24 cellular contexts compared by ENCODE assay signal in the genomic region with DNA sequence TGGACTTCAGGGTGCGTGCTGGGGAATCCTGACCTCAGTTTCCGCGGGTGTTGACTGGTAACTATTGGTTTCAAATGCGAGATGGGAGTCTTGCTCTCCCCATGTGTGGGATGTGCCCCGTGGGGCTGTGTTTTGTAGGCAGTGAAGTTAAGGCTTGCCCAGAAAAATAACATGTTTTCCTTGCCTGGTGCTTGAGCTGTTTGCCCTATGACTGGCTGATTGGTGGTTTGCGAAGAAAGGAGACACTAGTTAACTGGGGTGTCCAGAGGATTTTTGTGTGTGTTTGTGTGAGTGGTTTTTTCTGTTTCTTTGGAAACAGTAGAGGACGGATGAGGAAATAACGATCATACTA.
DNase-seq lines count a peak whose midpoint lies in the region; ATAC-seq, FAIRE-seq and TF ChIP-seq lines count a peak whose summit lies in the region.
"Had no signal": no experiment of that assay in that cellular context is flagged by ENCODE, and none has a peak within 500 bp of the region (broad histone marks: within the 10 kb centered on the region; RNA-seq: fewer than 3 reads in every experiment).

No MANE protein-coding gene starts in this region.

- no peaks in the 10 kb centered on the region for H3K27me3 ChIP-seq in astrocyte (ENCODE audit: insufficient read depth, low read length)
- H3K27me3 ChIP-seq in neural progenitor cell = no peaks in the 10 kb centered on the region
- no peaks in the 10 kb centered on the region for H3K27me3 ChIP-seq in prostate gland (replicated peaks; ENCODE audit: insufficient read depth)
- H3K27me3 ChIP-seq: sigmoid colon had no signal

- peaks cover 5% of the 10 kb centered on the region for H4K20me1 ChIP-seq in astrocyte (ENCODE audit: insufficient read depth, low read length)
- H4K20me1 ChIP-seq in neural progenitor cell (ENCODE audit: low read depth) = no peaks in the 10 kb centered on the region

- peaks cover 1% of the 10 kb centered on the region for H3F3A ChIP-seq in neural progenitor cell (ENCODE audit: low read depth)

- H3K36me3 ChIP-seq in astrocyte (ENCODE audit: insufficient read depth, low read length) (no peaks in the 10 kb centered on the region), neural progenitor cell (no peaks in the 10 kb centered on the region), prostate gland (no peaks in the 10 kb centered on the region)
- H3K36me3 ChIP-seq: lower lobe of right lung, sigmoid colon had no signal

- H3K36me3 Mint-ChIP-seq in astrocyte (ENCODE audit: low read depth, unreplicated experiment) (no peaks in the 10 kb centered on the region), neural progenitor cell (no peaks in the 10 kb centered on the region), type B pancreatic cell (no peaks in the 10 kb centered on the region)
- H3K36me3 Mint-ChIP-seq in T-helper 2 cell treated with Interferon-gamma antibody and Interleukin-4, amounts not matched to agents 5 μg/mL and 100 μg/mL, for 36 hours (ENCODE audit: low read depth) = no peaks in the 10 kb centered on the region
- H3K36me3 Mint-ChIP-seq: CD8-positive, alpha-beta memory T cell; stimulated activated effector memory CD8-positive, alpha-beta T cell treated with anti-CD3 and anti-CD28 coated beads, Interleukin-12 subunit alpha, Interleukin-12 subunit beta, amount 100 ng/mL, for 72 hours had no signal

- H3K4me3 ChIP-seq in astrocyte (ENCODE audit: insufficient read depth, low read depth, low read length) (no peak overlapping the region), neural progenitor cell (no peak overlapping the region), prostate gland (no peak overlapping the region)
- H3K4me3 ChIP-seq: lower lobe of right lung, sigmoid colon had no signal

- TF ChIP-seq POLR2A in prostate gland (IDR thresholded peaks at IDR 0.05) = no peak

- H3K9ac ChIP-seq in astrocyte (ENCODE audit: low read length) = no peak overlapping the region
- no peak overlapping the region for H3K9ac ChIP-seq in neural progenitor cell

- peak overlapping the region; percentile 50 for H3K27ac Mint-ChIP-seq in astrocyte (ENCODE audit: unreplicated experiment)
- H3K27ac Mint-ChIP-seq in neural progenitor cell = no peak overlapping the region
- no peak overlapping the region for H3K27ac Mint-ChIP-seq in type B pancreatic cell
- H3K27ac Mint-ChIP-seq in T-helper 2 cell treated with Interferon-gamma antibody and Interleukin-4, amounts not matched to agents 5 μg/mL and 100 μg/mL, for 36 hours = no peak overlapping the region
- H3K27ac Mint-ChIP-seq: activated CD8-positive, alpha-beta T cell treated with anti-CD3 and anti-CD28 coated beads for 36 hours; CD8-positive, alpha-beta memory T cell; stimulated activated effector memory CD8-positive, alpha-beta T cell treated with anti-CD3 and anti-CD28 coated beads, Interleukin-12 subunit alpha, Interleukin-12 subunit beta, amount 100 ng/mL, for 72 hours had no signal

- no peak for FAIRE-seq in astrocyte (lab: Jason Lieb, UNC)
- FAIRE-seq: GM12892 had no signal

- no peaks in the 10 kb centered on the region for H3K9me3 Mint-ChIP-seq in astrocyte (ENCODE audit: unreplicated experiment)
- no peaks in the 10 kb centered on the region for H3K9me3 Mint-ChIP-seq in neural progenitor cell
- H3K9me3 Mint-ChIP-seq in type B pancreatic cell = no peaks in the 10 kb centered on the region
- no peaks in the 10 kb centered on the region for H3K9me3 Mint-ChIP-seq in T-helper 2 cell treated with Interferon-gamma antibody and Interleukin-4, amounts not matched to agents 5 μg/mL and 100 μg/mL, for 36 hours
- H3K9me3 Mint-ChIP-seq: activated CD8-positive, alpha-beta T cell treated with anti-CD3 and anti-CD28 coated beads for 36 hours had no signal

- 85% methylated on average over 8 of the region's 8 CpGs for WGBS in prostate gland

- no peak overlapping the region for H3K27ac ChIP-seq in astrocyte (ENCODE audit: low read depth, low read length)
- no peak overlapping the region for H3K27ac ChIP-seq in neural progenitor cell
- H3K27ac ChIP-seq in prostate gland = no peak overlapping the region
- H3K27ac ChIP-seq: lower lobe of right lung had no signal

- peaks cover 9% of the 10 kb centered on the region for H3K4me1 ChIP-seq in astrocyte (ENCODE audit: insufficient read depth, low read length)
- H3K4me1 ChIP-seq in neural progenitor cell = peaks cover 16% of the 10 kb centered on the region
- no peaks in the 10 kb centered on the region for H3K4me1 ChIP-seq in prostate gland (replicated peaks)
- H3K4me1 ChIP-seq: lower lobe of right lung, sigmoid colon had no signal

- H3K4me2 ChIP-seq in astrocyte (ENCODE audit: low read length) (no peak overlapping the region), neural progenitor cell (no peak overlapping the region)

- no peaks in the 10 kb centered on the region for H3K9me3 ChIP-seq in astrocyte (ENCODE audit: insufficient read depth, low read depth, low read length)
- H3K9me3 ChIP-seq in neural progenitor cell (ENCODE audit: low read depth) = no peaks in the 10 kb centered on the region
- no peaks in the 10 kb centered on the region for H3K9me3 ChIP-seq in prostate gland
- H3K9me3 ChIP-seq: lower lobe of right lung, sigmoid colon had no signal

- ATAC-seq in Right ventricle myocardium superior (ENCODE audit: poor library complexity) = peak; percentile 55
- ATAC-seq: activated CD8-positive, alpha-beta T cell treated with anti-CD3 and anti-CD28 coated beads for 36 hours; stimulated activated effector memory CD8-positive, alpha-beta T cell treated with anti-CD3 and anti-CD28 coated beads, Interleukin-12 subunit alpha, Interleukin-12 subunit beta, amount 100 ng/mL, for 72 hours had no signal

- H3K4me3 Mint-ChIP-seq in astrocyte (ENCODE audit: unreplicated experiment) (no peak overlapping the region), neural progenitor cell (no peak overlapping the region), type B pancreatic cell (peak overlapping the region; percentile 3)
- no peak overlapping the region for H3K4me3 Mint-ChIP-seq in T-helper 2 cell treated with Interferon-gamma antibody and Interleukin-4, amounts not matched to agents 5 μg/mL and 100 μg/mL, for 36 hours
- H3K4me3 Mint-ChIP-seq: activated CD8-positive, alpha-beta T cell treated with anti-CD3 and anti-CD28 coated beads for 36 hours; CD8-positive, alpha-beta memory T cell; stimulated activated effector memory CD8-positive, alpha-beta T cell treated with anti-CD3 and anti-CD28 coated beads, Interleukin-12 subunit alpha, Interleukin-12 subunit beta, amount 100 ng/mL, for 72 hours had no signal

- H2AFZ ChIP-seq in astrocyte (ENCODE audit: low read depth, low read length) = no peak overlapping the region
- H2AFZ ChIP-seq in neural progenitor cell (replicated peaks) = peak overlapping the region; percentile 5

- intact Hi-C loops in Right ventricle myocardium superior (cut with DNase I) (no loop called here), prostate gland (cut with DNase I) (no loop called here)

- H3K27me3 Mint-ChIP-seq in astrocyte (ENCODE audit: low read depth, unreplicated experiment) = no peaks in the 10 kb centered on the region
- H3K27me3 Mint-ChIP-seq in neural progenitor cell (ENCODE audit: insufficient read depth, low read depth) = peaks cover 5% of the 10 kb centered on the region
- peaks cover 7% of the 10 kb centered on the region for H3K27me3 Mint-ChIP-seq in type B pancreatic cell
- H3K27me3 Mint-ChIP-seq in T-helper 2 cell treated with Interferon-gamma antibody and Interleukin-4, amounts not matched to agents 5 μg/mL and 100 μg/mL, for 36 hours (ENCODE audit: low read depth) = peaks cover 3% of the 10 kb centered on the region

- H3K4me1 Mint-ChIP-seq in astrocyte (ENCODE audit: low read depth, unreplicated experiment) = peaks cover 18% of the 10 kb centered on the region
- H3K4me1 Mint-ChIP-seq in neural progenitor cell = peaks cover 11% of the 10 kb centered on the region
- H3K4me1 Mint-ChIP-seq in type B pancreatic cell (ENCODE audit: unreplicated experiment) = peaks cover 36% of the 10 kb centered on the region
- H3K4me1 Mint-ChIP-seq in T-helper 2 cell treated with Interferon-gamma antibody and Interleukin-4, amounts not matched to agents 5 μg/mL and 100 μg/mL, for 36 hours (ENCODE audit: low read depth) = no peaks in the 10 kb centered on the region
- H3K4me1 Mint-ChIP-seq: CD8-positive, alpha-beta memory T cell; stimulated activated effector memory CD8-positive, alpha-beta T cell treated with anti-CD3 and anti-CD28 coated beads, Interleukin-12 subunit alpha, Interleukin-12 subunit beta, amount 100 ng/mL, for 72 hours had no signal

- H3K79me2 ChIP-seq in astrocyte (ENCODE audit: insufficient read depth, low read length) = no peaks in the 10 kb centered on the region
- no peaks in the 10 kb centered on the region for H3K79me2 ChIP-seq in neural progenitor cell (ENCODE audit: low read depth)

- no peak for DNase-seq in astrocyte (ENCODE audit: low read depth)
- no peak for DNase-seq in Right ventricle myocardium superior
- DNase-seq in neural progenitor cell (ENCODE audit: low spot score) = no peak
- DNase-seq in type B pancreatic cell (ENCODE audit: extremely low spot score, unreplicated experiment) = no peak
- DNase-seq in T-helper 2 cell treated with Interferon-gamma antibody and Interleukin-4, amounts not matched to agents 5 μg/mL and 100 μg/mL, for 36 hours (ENCODE audit: low spot score) = no peak
- DNase-seq in prostate gland (ENCODE audit: low spot score) = no peak
- DNase-seq in NCI-H128 (lab: John Stamatoyannopoulos, UW; ENCODE audit: unreplicated experiment) = no peak
- DNase-seq: activated CD4-positive, CD25-positive, alpha-beta regulatory T cell; activated CD8-positive, alpha-beta T cell treated with anti-CD3 and anti-CD28 coated beads for 36 hours; CD8-positive, alpha-beta memory T cell; cerebellar nuclear complex; DMS53; effector CD4-positive, alpha-beta T cell; HCEC 1CT; Karpas-422; lower lobe of right lung; NCI-H2029 treated with DMSO at 0.1 percent for 48 hours; NCI-H510A treated with DMSO at 0.1 percent for 48 hours; RPMI8226; T-helper 9 cell; trophoblast cell had no signal

- TF ChIP-seq CTCF in astrocyte (IDR thresholded peaks at IDR 0.05; ENCODE audit: insufficient read depth, low read depth, low read length) (no peak), neural progenitor cell (IDR thresholded peaks at IDR 0.05) (no peak), type B pancreatic cell (conservative IDR thresholded peaks at IDR 0.05) (no peak), prostate gland (IDR thresholded peaks at IDR 0.05) (no peak)
